Comparison of ENCODE assay signal across 24 cellular contexts in the genomic region with DNA sequence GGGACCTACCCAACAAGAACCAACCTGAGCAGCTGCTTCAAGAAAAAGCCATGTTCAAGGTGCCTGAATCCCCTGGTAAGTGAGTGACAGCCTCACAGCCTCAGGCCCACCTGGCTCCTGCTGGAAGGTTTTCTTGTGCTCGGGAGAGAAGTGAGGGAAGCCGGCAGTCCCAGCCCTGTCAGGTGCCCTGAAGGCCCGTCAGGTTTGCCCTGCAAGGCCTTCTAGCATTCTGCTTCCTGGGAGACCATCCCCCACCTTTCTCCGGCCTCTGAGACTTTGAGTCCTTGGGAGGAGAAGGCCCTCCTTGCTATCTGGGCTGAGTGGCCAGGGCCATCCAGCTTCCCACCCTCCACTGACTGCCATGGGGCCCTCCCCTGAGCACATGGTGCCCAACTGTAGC.
"Had no signal": no experiment of that assay in that cellular context is flagged by ENCODE, and none has a peak within 500 bp of the region (broad histone marks: within the 10 kb centered on the region; RNA-seq: fewer than 3 reads in every experiment).

No MANE protein-coding gene starts in this region.

- H3K27ac Mint-ChIP-seq: natural killer cell treated with Interleukin-12 subunit alpha and Interleukin-12 subunit beta and Interleukin-15 and Interleukin-18, amount 100 ng/mL, for 72 hours; neural progenitor cell had no signal

- H3K4me1 ChIP-seq: neural progenitor cell, psoas muscle had no signal

- FAIRE-seq: colon, frontal cortex, keratinocyte had no signal

- H3K4me2 ChIP-seq: neural progenitor cell had no signal

- H2AFZ ChIP-seq: neural progenitor cell had no signal

- H3K9me3 Mint-ChIP-seq: memory B cell; naive B cell; natural killer cell treated with Interleukin-12 subunit alpha and Interleukin-12 subunit beta and Interleukin-15 and Interleukin-18, amount 100 ng/mL, for 72 hours; neural progenitor cell; stimulated activated naive CD8-positive, alpha-beta T cell treated with anti-CD3 and anti-CD28 coated beads, Interleukin-15, amount 100 ng/mL, for 72 hours had no signal

- H3K4me3 ChIP-seq: dorsolateral prefrontal cortex, lower lobe of right lung, neural progenitor cell, ovary, psoas muscle, skin epidermis, thyroid gland, vagina had no signal

- DNase-seq: dorsolateral prefrontal cortex; effector CD4-positive, alpha-beta T cell; hypothalamus; left ventricle myocardium superior; lower lobe of right lung; naive B cell; nucleus accumbens; ovary; psoas muscle; right cardiac atrium; stimulated activated CD4-positive, alpha-beta T cell treated with anti-CD3 and anti-CD28 coated beads, Interleukin-15, amount 100 ng/mL, for 24 hours; stimulated activated CD4-positive, alpha-beta T cell treated with anti-CD3 and anti-CD28 coated beads, Interleukin-2, amount 100 ng/mL, for 48 hours; stimulated activated naive CD4-positive, alpha-beta T cell; stimulated activated naive CD8-positive, alpha-beta T cell treated with anti-CD3 and anti-CD28 coated beads, Interleukin-15, amount 100 ng/mL, for 72 hours; thyroid gland; trophoblast cell had no signal

- H3K4me3 Mint-ChIP-seq: memory B cell; natural killer cell treated with Interleukin-12 subunit alpha and Interleukin-12 subunit beta and Interleukin-15 and Interleukin-18, amount 100 ng/mL, for 72 hours; neural progenitor cell; stimulated activated naive CD8-positive, alpha-beta T cell treated with anti-CD3 and anti-CD28 coated beads, Interleukin-15, amount 100 ng/mL, for 72 hours had no signal

- H3K9ac ChIP-seq: neural progenitor cell had no signal

- H3K27ac ChIP-seq: dorsolateral prefrontal cortex, lower lobe of right lung, neural progenitor cell, ovary, psoas muscle, skin epidermis, thyroid gland, vagina had no signal

- H3K9me3 ChIP-seq: lower lobe of right lung, ovary, psoas muscle, thyroid gland, vagina had no signal

- H3K36me3 ChIP-seq: neural progenitor cell, ovary had no signal

- ATAC-seq: left ventricle myocardium superior; lower lobe of right lung; natural killer cell treated with Interleukin-12 subunit alpha and Interleukin-12 subunit beta and Interleukin-15 and Interleukin-18, amount 100 ng/mL, for 72 hours; psoas muscle; right cardiac atrium; stimulated activated naive CD8-positive, alpha-beta T cell treated with anti-CD3 and anti-CD28 coated beads, Interleukin-15, amount 100 ng/mL, for 72 hours had no signal

- H3K27me3 ChIP-seq: dorsolateral prefrontal cortex, neural progenitor cell, ovary, thyroid gland, vagina had no signal
